8 cellular contexts compared by ENCODE assay signal in the genomic region with DNA sequence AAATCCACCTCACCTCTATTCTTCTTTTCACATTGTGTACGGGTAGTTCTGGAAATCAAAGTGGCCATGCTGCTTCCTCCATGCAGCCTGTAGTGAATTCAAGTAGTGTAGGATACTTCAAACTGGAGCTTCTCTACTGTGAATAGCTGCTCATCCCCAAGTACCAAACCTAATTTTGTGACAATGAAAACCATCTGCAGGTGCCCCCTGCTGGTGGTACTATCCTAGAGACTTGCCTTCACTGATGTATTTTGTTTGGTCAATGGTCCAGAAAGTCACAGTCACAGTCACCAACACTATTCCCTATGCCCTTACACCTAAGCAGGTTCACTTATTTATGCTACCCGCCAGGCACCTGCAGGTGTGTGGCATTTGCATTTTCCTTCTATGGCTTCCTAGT.
A peak's percentile ranks its signal among the peaks of the same experiment; 100 is the strongest.
DNase-seq lines count a peak whose midpoint lies in the region; ATAC-seq and TF ChIP-seq lines count a peak whose summit lies in the region.
"Not testable (repeated sequence)": the region's sequence is repeated elsewhere in the genome, so short reads cannot be mapped to it uniquely, and the experiment has no call there.

No MANE protein-coding gene starts in this region.

- H3K27me3 ChIP-seq in CD8-positive, alpha-beta T cell (ENCODE audit: insufficient read depth, low read length); RWPE2 (ENCODE audit: insufficient read depth, poor library complexity, severe bottlenecking); lung (ENCODE audit: control insufficient read depth, insufficient read depth); psoas muscle (ENCODE audit: insufficient read depth in 3 of 3, low read length in 2 of 3); upper lobe of right lung: not testable (repeated sequence)

- no CpG with 5 or more reads among the region's 2 CpGs for WGBS in lung, 2 donors
- no CpG with 5 or more reads among the region's 2 CpGs for WGBS in psoas muscle, 3 donors

- H3K36me3 Mint-ChIP-seq in CD8-positive, alpha-beta T cell; activated CD8-positive, alpha-beta memory T cell treated with anti-CD3 and anti-CD28 coated beads, Interleukin-2, amount 10 ng/mL, durations not matched to agents 7 days and 5 days; central memory CD8-positive, alpha-beta T cell (ENCODE audit: insufficient read depth): not testable (repeated sequence)

- H3K4me1 Mint-ChIP-seq in CD8-positive, alpha-beta T cell (ENCODE audit: low read depth); activated CD8-positive, alpha-beta memory T cell treated with anti-CD3 and anti-CD28 coated beads, Interleukin-2, amount 10 ng/mL, durations not matched to agents 7 days and 5 days; central memory CD8-positive, alpha-beta T cell: not testable (repeated sequence)

- not testable (repeated sequence) for H3K4me3 ChIP-seq in CD8-positive, alpha-beta T cell (ENCODE audit: low read depth, low read length); RWPE2 (ENCODE audit: severe bottlenecking); lung; psoas muscle; upper lobe of right lung

- POLR2A ChIA-PET in CD8-positive, alpha-beta T cell (lab: Charles Lee), result not testable (repeated sequence)

- intact Hi-C loops in CD8-positive, alpha-beta T cell (cut with DNase I, micrococcal nuclease); left cardiac atrium (cut with DNase I); psoas muscle (cut with DNase I); upper lobe of right lung (cut with DNase I): not testable (repeated sequence)

- CTCF ChIA-PET in CD8-positive, alpha-beta T cell (lab: Charles Lee); activated CD8-positive, alpha-beta memory T cell treated with anti-CD3 and anti-CD28 coated beads, Interleukin-2, amount 10 ng/mL, durations not matched to agents 7 days and 5 days (lab: Charles Lee): not testable (repeated sequence)

- not testable (repeated sequence) for TF ChIP-seq CTCF in CD8-positive, alpha-beta T cell (IDR thresholded peaks at IDR 0.05); RWPE2 (IDR thresholded peaks at IDR 0.05; ENCODE audit: poor library complexity, severe bottlenecking); lung (IDR thresholded peaks at IDR 0.05; ENCODE audit: control extremely low read depth, extremely low read depth); psoas muscle (IDR thresholded peaks at IDR 0.05); upper lobe of right lung (IDR thresholded peaks at IDR 0.05)

- peak; percentile 80 for ATAC-seq in CD8-positive, alpha-beta T cell
- ATAC-seq in RWPE2 (ENCODE audit: low read depth) (peak; percentile 65), left cardiac atrium (peak; percentile 81 to 85), lung (ENCODE audit: insufficient read depth, low FRiP score) (peak; percentile 80), psoas muscle (peak; percentile 86 to 94 (median 90)), upper lobe of right lung (peak; percentile 90)
- ATAC-seq in activated CD8-positive, alpha-beta memory T cell treated with anti-CD3 and anti-CD28 coated beads, Interleukin-2, amount 10 ng/mL, durations not matched to agents 7 days and 5 days, result peak; percentile 42
- peak; percentile 77 for ATAC-seq in central memory CD8-positive, alpha-beta T cell (replicated peaks; ENCODE audit: extremely low read depth, poor library complexity, severe bottlenecking)

- not testable (repeated sequence) for DNase-seq in CD8-positive, alpha-beta T cell; RWPE2 (ENCODE audit: low spot score); activated CD8-positive, alpha-beta memory T cell treated with anti-CD3 and anti-CD28 coated beads, Interleukin-2, amount 10 ng/mL, durations not matched to agents 7 days and 5 days; central memory CD8-positive, alpha-beta T cell (ENCODE audit: low spot score in 2 of 2); left cardiac atrium; lung (ENCODE audit: low spot score); psoas muscle; upper lobe of right lung

- H3K9me3 ChIP-seq in CD8-positive, alpha-beta T cell (ENCODE audit: low read length); RWPE2 (ENCODE audit: severe bottlenecking); lung (ENCODE audit: control insufficient read depth in 2 of 2, insufficient read depth in 1 of 2, low read length in 1 of 2); psoas muscle; upper lobe of right lung: not testable (repeated sequence)

- H3K27ac Mint-ChIP-seq in CD8-positive, alpha-beta T cell; activated CD8-positive, alpha-beta memory T cell treated with anti-CD3 and anti-CD28 coated beads, Interleukin-2, amount 10 ng/mL, durations not matched to agents 7 days and 5 days; central memory CD8-positive, alpha-beta T cell (ENCODE audit: low read depth): not testable (repeated sequence)

- H3K27me3 Mint-ChIP-seq in CD8-positive, alpha-beta T cell (ENCODE audit: low read depth); activated CD8-positive, alpha-beta memory T cell treated with anti-CD3 and anti-CD28 coated beads, Interleukin-2, amount 10 ng/mL, durations not matched to agents 7 days and 5 days; central memory CD8-positive, alpha-beta T cell: not testable (repeated sequence)

- not testable (repeated sequence) for H3K27ac ChIP-seq in CD8-positive, alpha-beta T cell (ENCODE audit: low read depth, low read length); RWPE2 (ENCODE audit: poor library complexity, severe bottlenecking); lung (ENCODE audit: low read depth in 1 of 2, low read length in 1 of 2); psoas muscle; upper lobe of right lung

- H3K36me3 ChIP-seq in CD8-positive, alpha-beta T cell (ENCODE audit: insufficient read depth, low read length); RWPE2 (ENCODE audit: low read depth); lung (ENCODE audit: control insufficient read depth in 2 of 2, insufficient read depth in 2 of 2, low read length in 2 of 2); psoas muscle (ENCODE audit: insufficient read depth in 1 of 2, low read depth in 1 of 2); upper lobe of right lung: not testable (repeated sequence)

- H3K4me1 ChIP-seq in CD8-positive, alpha-beta T cell (ENCODE audit: insufficient read depth, low read length); RWPE2 (ENCODE audit: insufficient read depth, poor library complexity, severe bottlenecking); lung (ENCODE audit: control insufficient read depth in 2 of 2, insufficient read depth in 2 of 2, low read length in 2 of 2); psoas muscle; upper lobe of right lung: not testable (repeated sequence)

- H3K9me3 Mint-ChIP-seq in CD8-positive, alpha-beta T cell; activated CD8-positive, alpha-beta memory T cell treated with anti-CD3 and anti-CD28 coated beads, Interleukin-2, amount 10 ng/mL, durations not matched to agents 7 days and 5 days (ENCODE audit: low read depth); central memory CD8-positive, alpha-beta T cell: not testable (repeated sequence)

- not testable (repeated sequence) for H3K4me3 Mint-ChIP-seq in CD8-positive, alpha-beta T cell; activated CD8-positive, alpha-beta memory T cell treated with anti-CD3 and anti-CD28 coated beads, Interleukin-2, amount 10 ng/mL, durations not matched to agents 7 days and 5 days; central memory CD8-positive, alpha-beta T cell
